Comparison of ENCODE assay signal across 8 cellular contexts in genomic region chr19:53103141-53103902, GRCh38. TPM values are rescaled to one million over a fixed set of nuclear protein-coding genes. Genes with fewer than 3 reads are reported as not detected.
DNase-seq lines count a peak whose midpoint lies in the region; ATAC-seq and TF ChIP-seq lines count a peak whose summit lies in the region.

Gene ZNF160, minus strand, starts transcription at chr19:53103422. Its CDS starts 17,146 bp downstream, at chr19:53086276.

- H3K9me3 ChIP-seq in OCI-LY7 (ENCODE audit: low read length) (no peaks in the 10 kb centered on the region), mononuclear cell (ENCODE audit: low read depth, low read length) (peaks cover 6% of the 10 kb centered on the region)

- TF ChIP-seq CTCF in OCI-LY7 (conservative IDR thresholded peaks at IDR 0.05; ENCODE audit: low read length) (no peak), epithelial cell of esophagus (IDR thresholded peaks at IDR 0.05; ENCODE audit: insufficient read depth, low read depth, low read length, missing control alignments) (no peak)

- H2AFZ ChIP-seq in OCI-LY7 (ENCODE audit: low read length) = peak within 1 kb of the TSS; percentile 92

- no peaks in the 10 kb centered on the region for H3K9me2 ChIP-seq in OCI-LY7 (ENCODE audit: insufficient read depth, low read length)

- peak within 1 kb of the TSS; percentile 91 for H3K4me2 ChIP-seq in OCI-LY7 (ENCODE audit: low read length)

- peak within 1 kb of the TSS; percentile 99 for H3K4me3 ChIP-seq in OCI-LY7 (ENCODE audit: low read depth, low read length, poor library complexity, severe bottlenecking)
- peak within 1 kb of the TSS; percentile 96 for H3K4me3 ChIP-seq in epithelial cell of esophagus (ENCODE audit: low read length)
- peak within 1 kb of the TSS; percentile 94 for H3K4me3 ChIP-seq in mononuclear cell (ENCODE audit: low read length)

- peak; percentile 94 for ATAC-seq in GM21447 (IDR thresholded peaks at IDR 0.05; ENCODE audit: unreplicated experiment)

- peaks cover 18% of the 10 kb centered on the region for H3K36me3 ChIP-seq in OCI-LY7 (ENCODE audit: insufficient read depth, low read length)

- DNase-seq in D341Med (ENCODE audit: low spot score) = peak; percentile 99
- peak; percentile 96 for DNase-seq in HuH-7 (ENCODE audit: low spot score)
- peak; percentile 96 for DNase-seq in OCI-LY7 (ENCODE audit: low spot score)
- DNase-seq in activated T-cell treated with anti-CD3 and anti-CD28 coated beads for 4 hours = peak; percentile 99
- peak; percentile 95 for DNase-seq in epithelial cell of esophagus (ENCODE audit: low read depth)
- DNase-seq in stimulated activated CD8-positive, alpha-beta memory T cell treated with anti-CD3 and anti-CD28 coated beads, Interleukin-4, amount 100 ng/mL, for 1 hour (ENCODE audit: low read depth in 2 of 2, low spot score in 1 of 2) = peak; percentile 99

- H3K4me1 ChIP-seq in OCI-LY7 (ENCODE audit: insufficient read depth, low read length, poor library complexity, severe bottlenecking) (peaks cover 16% of the 10 kb centered on the region), mononuclear cell (ENCODE audit: insufficient read depth, low read length) (peaks cover 18% of the 10 kb centered on the region)

- intact Hi-C loops in OCI-LY7 (cut with micrococcal nuclease; ENCODE audit: unreplicated experiment) = no loop called here

- no peaks in the 10 kb centered on the region for H3K27me3 ChIP-seq in mononuclear cell (ENCODE audit: insufficient read depth, low read length)

- H4K20me1 ChIP-seq in OCI-LY7 (ENCODE audit: insufficient read depth, low read length) = no peaks in the 10 kb centered on the region

- POLR2A ChIA-PET in OCI-LY7 (lab: Charles Lee) = no interaction called here

- peak within 1 kb of the TSS; percentile 60 for H3K27ac ChIP-seq in OCI-LY7 (ENCODE audit: low read depth, low read length, poor library complexity, severe bottlenecking)

- CTCF ChIA-PET in OCI-LY7 (lab: Charles Lee; ENCODE audit: unreplicated experiment) = no interaction called here

- BruUV-seq in OCI-LY7 (replicated peaks; lab: Mats Ljungman, UMichigan) = no TSS peak

- peaks cover 36% of the 10 kb centered on the region; the same call in 1 of the 2 replicates for H3K79me2 ChIP-seq in OCI-LY7 (ENCODE audit: insufficient read depth, low read depth, low read length)

RNA-seq across cellular contexts. Expression of gene ZNF160, which starts in this region (rescaled TPM):
- 18.8 and 19.7 TPM in 2 replicates for total RNA-seq in OCI-LY7 (2014; rRNA removed; shearing (Covaris generic))
- total RNA-seq in OCI-LY7 (2022) (35.5 and 40.4 TPM in 2 replicates), mononuclear cell (48.6 TPM)

Comparison
In these comparisons a context has a peak if more than half of its experiments do, and no peak if none do; other contexts are left out.
1. Peak in every context shown above with its lines: DNase-seq, ATAC-seq, H3K4me3 ChIP-seq and H3K27ac ChIP-seq.